ENCODE assay signal across 25 cellular contexts in the genomic region with DNA sequence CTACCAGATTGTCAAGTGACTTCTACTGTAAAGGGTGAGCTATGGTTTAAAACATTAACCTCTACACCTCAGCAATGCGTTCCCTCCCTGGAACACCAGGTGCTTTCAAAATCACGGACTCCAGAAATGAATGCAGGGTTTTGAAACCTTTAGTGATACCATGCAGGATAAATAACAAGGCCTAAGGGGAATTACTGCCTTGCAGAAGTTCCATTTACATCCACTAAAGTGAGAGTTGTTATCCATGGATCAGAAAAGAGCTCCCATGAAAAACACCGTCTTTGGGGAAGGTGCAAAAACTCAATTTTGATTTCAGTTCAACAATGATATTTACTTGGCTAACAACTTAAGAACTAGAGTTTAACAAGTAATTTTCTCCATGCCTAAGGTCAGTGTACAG. TPM values are rescaled to one million over a fixed set of nuclear protein-coding genes. Genes with fewer than 3 reads are reported as not detected.
DNase-seq lines count a peak whose midpoint lies in the region; ATAC-seq, FAIRE-seq and TF ChIP-seq lines count a peak whose summit lies in the region.
"Had no signal": no experiment of that assay in that cellular context is flagged by ENCODE, and none has a peak within 500 bp of the region (broad histone marks: within the 10 kb centered on the region; RNA-seq: fewer than 3 reads in every experiment).

No MANE protein-coding gene starts in this region.

- H3K4me2 ChIP-seq in A549, result peak overlapping the region; percentile 48
- peak overlapping the region; percentile 65 for H3K4me2 ChIP-seq in neural cell (ENCODE audit: low read length)
- no peak overlapping the region for H3K4me2 ChIP-seq in OCI-LY7 (ENCODE audit: low read length)
- H3K4me2 ChIP-seq: PC-9 had no signal

- H4K20me1 ChIP-seq in neural cell (ENCODE audit: insufficient read depth), result no peaks in the 10 kb centered on the region
- H4K20me1 ChIP-seq in OCI-LY7 (ENCODE audit: insufficient read depth, low read length), result no peaks in the 10 kb centered on the region

- no peaks in the 10 kb centered on the region for H3K9me2 ChIP-seq in neural cell (ENCODE audit: insufficient read depth, low read length)
- no peaks in the 10 kb centered on the region for H3K9me2 ChIP-seq in OCI-LY7 (ENCODE audit: insufficient read depth, low read length)

- CTCF ChIA-PET in A549 (lab: Yijun Ruan, JAX) (interaction anchor here (1.0 to 10.4 kb wide), 7 partner anchors 13 to 1242 kb away, joined by 3 to 105 read pairs (median 4); no protein-coding TSS in a partner anchor), OCI-LY7 (lab: Charles Lee; ENCODE audit: unreplicated experiment) (interaction anchor here (0.8 kb wide), 1 partner anchor 127 kb away, joined by 3 read pairs; no protein-coding TSS in a partner anchor)

- peak overlapping the region; percentile 22 for H3K9ac ChIP-seq in HUES6 (ENCODE audit: low read length)
- H3K9ac ChIP-seq in neural cell (ENCODE audit: low read length), result no peak overlapping the region

- H3F3A ChIP-seq in neural cell (ENCODE audit: insufficient read depth, low read length, poor library complexity, severe bottlenecking), result peaks cover 6% of the 10 kb centered on the region

- H3K27ac ChIP-seq in A549 (no peak overlapping the region), HUES6 (ENCODE audit: low read depth, low read length) (no peak overlapping the region), neural cell (ENCODE audit: low read length) (no peak overlapping the region), OCI-LY7 (ENCODE audit: low read depth, low read length, poor library complexity, severe bottlenecking) (no peak overlapping the region), foreskin keratinocyte (no peak overlapping the region)
- H3K27ac ChIP-seq: adrenal gland, ovary, PC-9, SJSA1 had no signal

- POLR2A ChIA-PET in A549 (lab: Yijun Ruan, JAX) (interaction anchor here (0.5 to 0.6 kb wide), 2 partner anchors 563 to 1019 kb away, joined by 3 to 4 read pairs; no protein-coding TSS in a partner anchor), OCI-LY7 (lab: Charles Lee) (no interaction called here)

- peaks cover 28% of the 10 kb centered on the region for H3K4me1 ChIP-seq in A549
- peaks cover 22% of the 10 kb centered on the region for H3K4me1 ChIP-seq in HUES6 (ENCODE audit: control insufficient read depth, insufficient read depth, low read length)
- peaks cover 10% of the 10 kb centered on the region for H3K4me1 ChIP-seq in OCI-LY7 (ENCODE audit: insufficient read depth, low read length, poor library complexity, severe bottlenecking)
- H3K4me1 ChIP-seq in foreskin keratinocyte, result peaks cover 3% of the 10 kb centered on the region

- intact Hi-C loops in OCI-LY7 (cut with micrococcal nuclease; ENCODE audit: unreplicated experiment), result loop anchor here (10.0 kb wide), 2 partner anchors 277 to 1087 kb away; no protein-coding TSS in a partner anchor

- TF ChIP-seq POLR2A in A549 (IDR thresholded peaks at IDR 0.05; ENCODE audit: low read length), result no peak

- H3K9me3 ChIP-seq in A549 (no peaks in the 10 kb centered on the region), HUES6 (ENCODE audit: control insufficient read depth, insufficient read depth, low read depth, low read length) (no peaks in the 10 kb centered on the region), neural cell (ENCODE audit: low read length) (no peaks in the 10 kb centered on the region), OCI-LY7 (ENCODE audit: low read length) (no peaks in the 10 kb centered on the region)
- H3K9me3 ChIP-seq: adrenal gland, MG63, ovary, stomach had no signal

- H3K27me3 ChIP-seq in HUES6 (ENCODE audit: control insufficient read depth, insufficient read depth, low read length) (peaks cover 43% of the 10 kb centered on the region), neural cell (ENCODE audit: insufficient read depth, low read depth, low read length) (peaks cover 11% of the 10 kb centered on the region), foreskin keratinocyte (peaks cover 7% of the 10 kb centered on the region)
- H3K27me3 ChIP-seq: adrenal gland, ovary, SJSA1 had no signal

- ATAC-seq in A549 (no peak), HG03095 (IDR thresholded peaks at IDR 0.05; ENCODE audit: unreplicated experiment) (no peak), foreskin keratinocyte (no peak)
- ATAC-seq: effector memory CD8-positive, alpha-beta T cell; left cardiac atrium had no signal

- TF ChIP-seq CTCF in A549 (IDR thresholded peaks at IDR 0.05) (no peak), epithelial cell of esophagus (IDR thresholded peaks at IDR 0.05; ENCODE audit: insufficient read depth, low read depth, low read length, missing control alignments) (peak; percentile 4), neural cell (IDR thresholded peaks at IDR 0.05; ENCODE audit: poor library complexity, severe bottlenecking) (no peak), OCI-LY7 (conservative IDR thresholded peaks at IDR 0.05; ENCODE audit: low read length) (no peak), foreskin keratinocyte (conservative IDR thresholded peaks at IDR 0.05) (no peak)

- no peak for DNase-seq in A549 (ENCODE audit: low read depth in 1 of 2, low spot score in 1 of 2)
- DNase-seq in epithelial cell of esophagus (ENCODE audit: low read depth), result no peak
- DNase-seq in dermis blood vessel endothelial cell, result no peak
- DNase-seq in OCI-LY7 (ENCODE audit: low spot score), result no peak
- DNase-seq in foreskin keratinocyte, result no peak
- DNase-seq: activated CD4-positive, CD25-positive, alpha-beta regulatory T cell treated with anti-CD3 and anti-CD28 coated beads, Interleukin-2, amount 50 U/mL, for 72 hours; adrenal gland; CD8-positive, alpha-beta memory T cell; DND-41; effector memory CD8-positive, alpha-beta T cell; hippocampal formation; left cardiac atrium; MG63; NCI-H187; NCI-H510A treated with DMSO at 0.1 percent for 48 hours; ovary; PC-9; stomach; T-helper 9 cell had no signal

- TF ChIP-seq EP300 in A549 (IDR thresholded peaks at IDR 0.05) (no peak), neural cell (conservative IDR thresholded peaks at IDR 0.05; ENCODE audit: poor library complexity, severe bottlenecking) (no peak)

- H3K4me3 ChIP-seq in A549 (no peak overlapping the region), HUES6 (ENCODE audit: low read depth, low read length) (peak overlapping the region; percentile 60), epithelial cell of esophagus (ENCODE audit: low read length) (no peak overlapping the region), neural cell (ENCODE audit: low read length) (peak overlapping the region; percentile 37), OCI-LY7 (ENCODE audit: low read depth, low read length, poor library complexity, severe bottlenecking) (no peak overlapping the region)
- H3K4me3 ChIP-seq: MG63, ovary, PC-9, SJSA1 had no signal

- H2AFZ ChIP-seq in neural cell (ENCODE audit: low read depth, low read length), result no peak overlapping the region
- H2AFZ ChIP-seq in OCI-LY7 (ENCODE audit: low read length), result no peak overlapping the region
- H2AFZ ChIP-seq: PC-9 had no signal

- H3K36me3 ChIP-seq in HUES6 (ENCODE audit: control insufficient read depth, insufficient read depth, low read length), result no peaks in the 10 kb centered on the region
- H3K36me3 ChIP-seq in neural cell (ENCODE audit: insufficient read depth, low read length), result no peaks in the 10 kb centered on the region
- H3K36me3 ChIP-seq in OCI-LY7 (ENCODE audit: insufficient read depth, low read length), result no peaks in the 10 kb centered on the region
- H3K36me3 ChIP-seq: adrenal gland, MG63, ovary, stomach had no signal

- FAIRE-seq in A549 (lab: Jason Lieb, UNC), result no peak

- peaks cover 4% of the 10 kb centered on the region for H3K79me2 ChIP-seq in neural cell (replicated peaks; ENCODE audit: insufficient read depth, low read length)
- H3K79me2 ChIP-seq in OCI-LY7 (ENCODE audit: insufficient read depth, low read depth, low read length), result no peaks in the 10 kb centered on the region

- TF ChIP-seq RAD21 in A549 (conservative IDR thresholded peaks at IDR 0.05 in 1 of 2, IDR thresholded peaks at IDR 0.05 in 1 of 2) (no peak), neural cell (conservative IDR thresholded peaks at IDR 0.05) (no peak)

- no TSS peak for BruUV-seq in OCI-LY7 (replicated peaks; lab: Mats Ljungman, UMichigan)

- 65% methylated on average over 3 of the region's 3 CpGs for WGBS in A549 (ENCODE audit: missing lambda C conversion rate)

TF ChIP-seq in A549, 52 proteins besides CTCF, POLR2A, EP300 and RAD21:
- TF ChIP-seq RFX5 (IDR thresholded peaks at IDR 0.05), result no peak

TF ChIP-seq in neural cell, 6 proteins besides CTCF, POLR2A, EP300 and RAD21 (continues in another document):
- no peak for TF ChIP-seq TAF1 (IDR thresholded peaks at IDR 0.05; ENCODE audit: low read depth)

RNA-seq across cellular contexts. Expression of a gene that starts 4.0 kb away (rescaled TPM):
- polyA plus RNA-seq in A549 (2011; rRNA removed) (4.4 and 4.9 TPM in 2 replicates), A549 (2017; fragmentation: RNase III; extraction: RNeasy Plus Mini Kit Qiagen cat#74134 plus additional on column Dnase treatment) (9.3 to 13.4 TPM (median 13.1 TPM) in 3 replicates), neural cell (1.6 and 1.9 TPM in 2 replicates), foreskin keratinocyte (4.1 and 4.8 TPM in 2 replicates)
- 10.2 and 18.1 TPM in 2 replicates for polyA plus RNA-seq in A549 (2012; cell fraction: cytosol; rRNA removed)
- 22.2 and 33.0 TPM in 2 replicates for polyA plus RNA-seq in A549 (2012; cell fraction: nucleus; rRNA removed)
- polyA minus RNA-seq in A549 (2011; rRNA and poly(A)+ RNA removed), result 10.2 and 10.5 TPM in 2 replicates
- polyA minus RNA-seq in neural cell, result 4.3 and 4.9 TPM in 2 replicates
- total RNA-seq in dermis blood vessel endothelial cell (25.6 and 30.5 TPM in 2 replicates), OCI-LY7 (2022) (3.9 and 4.2 TPM in 2 replicates), foreskin keratinocyte (7.0 and 8.6 TPM in 2 replicates)
- total RNA-seq in OCI-LY7 (2014; rRNA removed; shearing (Covaris generic)), result 4.7 and 4.9 TPM in 2 replicates
- total RNA-seq: PC-9 had no signal
- polyA plus RNA-seq: CD8-positive, alpha-beta memory T cell had no signal

RNA-seq across cellular contexts. Expression of a gene that starts 33.0 kb away (rescaled TPM):
- polyA plus RNA-seq in A549 (2011; rRNA removed) (not detected in 2 replicates), A549 (2017; fragmentation: RNase III; extraction: RNeasy Plus Mini Kit Qiagen cat#74134 plus additional on column Dnase treatment) (0.05 TPM in 1 of 3 replicates, not detected in the others), neural cell (not detected in 2 replicates), foreskin keratinocyte (not detected in 2 replicates)
- 0.03 TPM in 1 of 2 replicates, not detected in the other for polyA plus RNA-seq in A549 (2012; cell fraction: cytosol; rRNA removed)
- polyA plus RNA-seq in A549 (2012; cell fraction: nucleus; rRNA removed), result 0.07 TPM in 2 replicates
- not detected in 2 replicates for polyA minus RNA-seq in A549 (2011; rRNA and poly(A)+ RNA removed)
- not detected in 2 replicates for polyA minus RNA-seq in neural cell
- total RNA-seq in dermis blood vessel endothelial cell (not detected in 2 replicates), OCI-LY7 (2022) (not detected in 2 replicates), foreskin keratinocyte (not detected in 2 replicates)
- total RNA-seq in OCI-LY7 (2014; rRNA removed; shearing (Covaris generic)), result not detected in 2 replicates
- total RNA-seq: adrenal gland; CD8-positive, alpha-beta memory T cell; left cardiac atrium; mucosa of gallbladder; ovary; PC-9; stomach; urinary bladder had no signal
- polyA plus RNA-seq: adrenal gland; CD8-positive, alpha-beta memory T cell; ovary; stomach; urinary bladder had no signal

Comparison
In these comparisons a context has a peak if more than half of its experiments do, and no peak if none do; other contexts are left out.
1. H3K4me3 ChIP-seq: peak in HUES6 (single experiment) and neural cell (single experiment); none in A549 (single experiment), epithelial cell of esophagus (single experiment) and OCI-LY7 (single experiment).